ENCODE assay signal across 23 cellular contexts in genomic region chr2:165920748-165921147, GRCh38. TPM values are rescaled to one million over a fixed set of nuclear protein-coding genes. Genes with fewer than 3 reads are reported as not detected.
DNase-seq lines count a peak whose midpoint lies in the region; ATAC-seq, FAIRE-seq and TF ChIP-seq lines count a peak whose summit lies in the region.
"Had no signal": no experiment of that assay in that cellular context is flagged by ENCODE, and none has a peak within 500 bp of the region (broad histone marks: within the 10 kb centered on the region; RNA-seq: fewer than 3 reads in every experiment).

No MANE protein-coding gene starts in this region.

- H3K79me2 ChIP-seq in HepG2 (ENCODE audit: insufficient read depth, low read length) = no peaks in the 10 kb centered on the region

- no peak for TF ChIP-seq POLR2A in HepG2 (IDR thresholded peaks at IDR 0.05; ENCODE audit: insufficient read depth in 1 of 2, low read depth in 2 of 2, low read length in 2 of 2)

- intact Hi-C loops in activated CD4-positive, alpha-beta T cell treated with anti-CD3 and anti-CD28 coated beads for 36 hours (cut with DNase I, micrococcal nuclease) = no loop called here
- intact Hi-C loops in activated CD4-positive, alpha-beta memory T cell treated with anti-CD3 and anti-CD28 coated beads for 36 hours (cut with micrococcal nuclease) = loop anchor here (2.0 kb wide), 1 partner anchor 44 kb away; no protein-coding TSS in a partner anchor
- intact Hi-C loops in HepG2 (cut with micrococcal nuclease; ENCODE audit: unreplicated experiment) = no loop called here

- no peak overlapping the region for H3K4me3 Mint-ChIP-seq in activated CD4-positive, alpha-beta T cell treated with anti-CD3 and anti-CD28 coated beads, Interleukin-2, amount 10 ng/mL, durations not matched to agents 7 days and 5 days
- H3K4me3 Mint-ChIP-seq in activated CD4-positive, alpha-beta T cell treated with anti-CD3 and anti-CD28 coated beads for 36 hours = no peak overlapping the region
- H3K4me3 Mint-ChIP-seq in activated CD4-positive, alpha-beta memory T cell treated with anti-CD3 and anti-CD28 coated beads for 36 hours = no peak overlapping the region
- H3K4me3 Mint-ChIP-seq: GM23338, H9, IgD-negative memory B cell had no signal

- in situ Hi-C loops in HepG2 (cut with HindIII; ENCODE audit: extremely low pct_ligation_motif_present, low pct_unique_long_range_greater_than_20kb) = no loop called here

- no TSS peak for BruUV-seq in HepG2 (replicated peaks; lab: Mats Ljungman, UMichigan)

- H3K36me3 Mint-ChIP-seq in activated CD4-positive, alpha-beta T cell treated with anti-CD3 and anti-CD28 coated beads, Interleukin-2, amount 10 ng/mL, durations not matched to agents 7 days and 5 days (ENCODE audit: low read depth) = peaks cover 22% of the 10 kb centered on the region
- H3K36me3 Mint-ChIP-seq in activated CD4-positive, alpha-beta T cell treated with anti-CD3 and anti-CD28 coated beads for 36 hours (ENCODE audit: low read depth) = peaks cover 36% of the 10 kb centered on the region
- peaks cover 26% of the 10 kb centered on the region for H3K36me3 Mint-ChIP-seq in activated CD4-positive, alpha-beta memory T cell treated with anti-CD3 and anti-CD28 coated beads for 36 hours

- no peaks in the 10 kb centered on the region for H3K27me3 ChIP-seq in HepG2 (ENCODE audit: control insufficient read depth in 1 of 2, insufficient read depth in 2 of 2, low read length in 2 of 2)
- H3K27me3 ChIP-seq: SJSA1 had no signal

- DNase-seq in activated CD4-positive, alpha-beta T cell treated with anti-CD3 and anti-CD28 coated beads, Interleukin-2, amount 10 ng/mL, durations not matched to agents 7 days and 5 days = no peak
- no peak for DNase-seq in activated CD4-positive, alpha-beta T cell treated with anti-CD3 and anti-CD28 coated beads for 36 hours
- DNase-seq in activated CD4-positive, alpha-beta memory T cell treated with anti-CD3 and anti-CD28 coated beads for 36 hours = no peak
- DNase-seq in HepG2 (ENCODE audit: low spot score) (no peak), NCI-H1694 treated with DMSO at 0.1 percent for 48 hours (lab: John Stamatoyannopoulos, UW) (no peak)
- DNase-seq: 8988T, Calu3, DMS79 treated with DMSO at 0.1 percent for 48 hours, H9, MM.1S, NCI-H1694, NCI-H2081, NCI-H2227 treated with DMSO at 0.1 percent for 48 hours, NCI-H526 treated with DMSO at 0.1 percent for 48 hours, PC-9, Right ventricle myocardium superior had no signal

- H3K27me3 Mint-ChIP-seq in activated CD4-positive, alpha-beta T cell treated with anti-CD3 and anti-CD28 coated beads, Interleukin-2, amount 10 ng/mL, durations not matched to agents 7 days and 5 days = no peaks in the 10 kb centered on the region
- no peaks in the 10 kb centered on the region for H3K27me3 Mint-ChIP-seq in activated CD4-positive, alpha-beta T cell treated with anti-CD3 and anti-CD28 coated beads for 36 hours
- no peaks in the 10 kb centered on the region for H3K27me3 Mint-ChIP-seq in activated CD4-positive, alpha-beta memory T cell treated with anti-CD3 and anti-CD28 coated beads for 36 hours
- H3K27me3 Mint-ChIP-seq: IgD-negative memory B cell had no signal

- no peak overlapping the region for H3K27ac ChIP-seq in HepG2 (ENCODE audit: extremely low read length, insufficient read depth, low read length)
- H3K27ac ChIP-seq: KMS-11, PC-9, SJSA1 had no signal

- H3K4me1 ChIP-seq in HepG2 (ENCODE audit: insufficient read depth, low read length) = no peaks in the 10 kb centered on the region
- H3K4me1 ChIP-seq: SJSA1 had no signal

- no peak for TF ChIP-seq EP300 in HepG2 (IDR thresholded peaks at IDR 0.05; ENCODE audit: low read depth in 2 of 2, low read length in 2 of 2)
- no peak for TF ChIP-seq EP300 in HepG2 (CRISPR knock-in tag; IDR thresholded peaks at IDR 0.05; ENCODE audit: borderline replicate concordance)

- H3K27ac Mint-ChIP-seq in activated CD4-positive, alpha-beta T cell treated with anti-CD3 and anti-CD28 coated beads, Interleukin-2, amount 10 ng/mL, durations not matched to agents 7 days and 5 days = peak overlapping the region; percentile 22
- H3K27ac Mint-ChIP-seq in activated CD4-positive, alpha-beta T cell treated with anti-CD3 and anti-CD28 coated beads for 36 hours = no peak overlapping the region
- H3K27ac Mint-ChIP-seq in activated CD4-positive, alpha-beta memory T cell treated with anti-CD3 and anti-CD28 coated beads for 36 hours = peak overlapping the region; percentile 74
- H3K27ac Mint-ChIP-seq: GM23338, IgD-negative memory B cell had no signal

- TF ChIP-seq CTCF in HepG2 (CRISPR knock-in tag; IDR thresholded peaks at IDR 0.05) = no peak

- ATAC-seq in activated CD4-positive, alpha-beta T cell treated with anti-CD3 and anti-CD28 coated beads for 36 hours = no peak
- ATAC-seq in HepG2 (no peak), HG02610 (IDR thresholded peaks at IDR 0.05; ENCODE audit: unreplicated experiment) (no peak)
- ATAC-seq: GM23338 had no signal

- POLR2A ChIA-PET in activated CD4-positive, alpha-beta T cell treated with anti-CD3 and anti-CD28 coated beads, Interleukin-2, amount 10 ng/mL, durations not matched to agents 7 days and 5 days (lab: Charles Lee) = no interaction called here
- POLR2A ChIA-PET in activated CD4-positive, alpha-beta T cell treated with anti-CD3 and anti-CD28 coated beads for 36 hours (lab: Charles Lee) = no interaction called here
- POLR2A ChIA-PET in activated CD4-positive, alpha-beta memory T cell treated with anti-CD3 and anti-CD28 coated beads for 36 hours (lab: Charles Lee) = no interaction called here
- POLR2A ChIA-PET in HepG2 (lab: Yijun Ruan, JAX) = no interaction called here

- H4K20me1 ChIP-seq in HepG2 (ENCODE audit: insufficient read depth, low read length) = no peaks in the 10 kb centered on the region

- H3K9me3 ChIP-seq in HepG2 (ENCODE audit: low read length) = no peaks in the 10 kb centered on the region
- H3K9me3 ChIP-seq: SJSA1 had no signal

- no peak overlapping the region for H3K9ac ChIP-seq in HepG2 (ENCODE audit: insufficient read depth, low read depth, low read length)
- H3K9ac ChIP-seq: KMS-11 had no signal

- WGBS in HepG2 (ENCODE audit: low lambda C conversion rate) = 94% methylated on average over 1 of the region's 1 CpG

- H3K4me2 ChIP-seq in HepG2 (ENCODE audit: low read depth, low read length) = no peak overlapping the region
- H3K4me2 ChIP-seq: GM23338, KMS-11, PC-9 had no signal

- FAIRE-seq in G401.6 (lab: Jason Lieb, UNC) = peak; percentile 30
- FAIRE-seq in islet of Langerhans (lab: Jason Lieb, UNC) = peak; percentile 13
- no peak for FAIRE-seq in HepG2 (lab: Jason Lieb, UNC)

- peaks cover 14 to 61% of the 10 kb centered on the region in 2 experiments for H3K36me3 ChIP-seq in HepG2 (replicated peaks in 1 of 2; ENCODE audit: control insufficient read depth in 1 of 2, insufficient read depth in 2 of 2, low read length in 2 of 2)

- H3K9me3 Mint-ChIP-seq in activated CD4-positive, alpha-beta T cell treated with anti-CD3 and anti-CD28 coated beads, Interleukin-2, amount 10 ng/mL, durations not matched to agents 7 days and 5 days = no peaks in the 10 kb centered on the region
- no peaks in the 10 kb centered on the region for H3K9me3 Mint-ChIP-seq in activated CD4-positive, alpha-beta T cell treated with anti-CD3 and anti-CD28 coated beads for 36 hours (ENCODE audit: low read depth)
- no peaks in the 10 kb centered on the region for H3K9me3 Mint-ChIP-seq in activated CD4-positive, alpha-beta memory T cell treated with anti-CD3 and anti-CD28 coated beads for 36 hours
- H3K9me3 Mint-ChIP-seq: GM23338, H9, IgD-negative memory B cell had no signal

- H2AFZ ChIP-seq in HepG2 (ENCODE audit: low read length) = no peak overlapping the region
- H2AFZ ChIP-seq: GM23338, PC-9 had no signal

- no peak for TF ChIP-seq RAD21 in HepG2 (CRISPR knock-in tag; IDR thresholded peaks at IDR 0.05)

- CTCF ChIA-PET in activated CD4-positive, alpha-beta T cell treated with anti-CD3 and anti-CD28 coated beads, Interleukin-2, amount 10 ng/mL, durations not matched to agents 7 days and 5 days (lab: Charles Lee) = no interaction called here
- CTCF ChIA-PET in activated CD4-positive, alpha-beta T cell treated with anti-CD3 and anti-CD28 coated beads for 36 hours (lab: Charles Lee) = interaction anchor here (1.1 kb wide), 1 partner anchor 18 kb away, joined by 3 read pairs; no protein-coding TSS in a partner anchor
- CTCF ChIA-PET in activated CD4-positive, alpha-beta memory T cell treated with anti-CD3 and anti-CD28 coated beads for 36 hours (lab: Charles Lee) = no interaction called here
- CTCF ChIA-PET in HepG2 (lab: Yijun Ruan, JAX; ENCODE audit: low intra/inter-chr PET ratio, low total read pairs) = no interaction called here

- H3K4me3 ChIP-seq in HepG2 (replicated peaks in 1 of 3; ENCODE audit: insufficient read depth in 1 of 3, low read depth in 2 of 3, low read length in 3 of 3) = no peak overlapping the region
- H3K4me3 ChIP-seq: GM23338, PC-9, SJSA1 had no signal

- peaks cover 16% of the 10 kb centered on the region for H3K4me1 Mint-ChIP-seq in activated CD4-positive, alpha-beta T cell treated with anti-CD3 and anti-CD28 coated beads, Interleukin-2, amount 10 ng/mL, durations not matched to agents 7 days and 5 days
- peaks cover 3% of the 10 kb centered on the region for H3K4me1 Mint-ChIP-seq in activated CD4-positive, alpha-beta T cell treated with anti-CD3 and anti-CD28 coated beads for 36 hours
- peaks cover 7% of the 10 kb centered on the region for H3K4me1 Mint-ChIP-seq in activated CD4-positive, alpha-beta memory T cell treated with anti-CD3 and anti-CD28 coated beads for 36 hours (ENCODE audit: low read depth)
- H3K4me1 Mint-ChIP-seq: GM23338, H9, IgD-negative memory B cell had no signal

RNA-seq across cellular contexts. Expression of gene TTC21B, which starts 32.8 kb away (rescaled TPM):
- total RNA-seq in activated CD4-positive, alpha-beta T cell treated with anti-CD3 and anti-CD28 coated beads, Interleukin-2, amount 10 ng/mL, durations not matched to agents 7 days and 5 days = 10 to 100 TPM; 14.0 to 22.1 TPM
- 10 to 100 TPM; 24.5 to 28.5 TPM for total RNA-seq in activated CD4-positive, alpha-beta T cell treated with anti-CD3 and anti-CD28 coated beads for 36 hours
- 10 to 100 TPM; 20.0 to 21.3 TPM for total RNA-seq in activated CD4-positive, alpha-beta memory T cell treated with anti-CD3 and anti-CD28 coated beads for 36 hours
- total RNA-seq in HepG2 (2016; rRNA removed; fragmentation: Illumina TruSeq; extraction: Trizol) = 63.0 and 67.1 TPM in 2 replicates
- 9.8 and 11.3 TPM in 2 replicates for total RNA-seq in HepG2 (2016; cell fraction: cytosol; rRNA removed; fragmentation: Illumina TruSeq; extraction: Trizol; ENCODE audit: low read depth)
- 65.1 and 67.5 TPM in 2 replicates for total RNA-seq in HepG2 (2016; cell fraction: insoluble cytoplasmic fraction; rRNA removed; fragmentation: Illumina TruSeq; extraction: Trizol)
- total RNA-seq in HepG2 (2016; cell fraction: membrane; rRNA removed; fragmentation: Illumina TruSeq; extraction: Trizol) = 13.3 and 17.1 TPM in 2 replicates
- total RNA-seq in HepG2 (2016; cell fraction: nucleus; rRNA removed; fragmentation: Illumina TruSeq; extraction: Trizol) = 163 and 169 TPM in 2 replicates
- 38.0 and 39.1 TPM in 2 replicates for polyA plus RNA-seq in HepG2 (2011; rRNA removed)
- polyA plus RNA-seq in HepG2 (2011; cell fraction: cytosol; rRNA removed) = 12.5 and 17.8 TPM in 2 replicates
- polyA plus RNA-seq in HepG2 (2011; cell fraction: nucleus; rRNA removed) = 80.7 and 97.9 TPM in 2 replicates
- 25.2 and 35.3 TPM in 2 replicates for polyA plus RNA-seq in HepG2 (2012)
- polyA plus RNA-seq in HepG2 (2016; cell fraction: cytosol; fragmentation: Illumina TruSeq; extraction: Trizol; ENCODE audit: low read depth) = 1.3 and 1.8 TPM in 2 replicates
- 31.1 and 32.4 TPM in 2 replicates for polyA plus RNA-seq in HepG2 (2016; cell fraction: insoluble cytoplasmic fraction; fragmentation: Illumina TruSeq; extraction: Trizol; ENCODE audit: low read depth)
- 3.7 TPM in 2 replicates for polyA plus RNA-seq in HepG2 (2016; cell fraction: membrane; fragmentation: Illumina TruSeq; extraction: Trizol; ENCODE audit: low read depth)
- 95.6 and 102 TPM in 2 replicates for polyA plus RNA-seq in HepG2 (2016; cell fraction: nucleus; fragmentation: Illumina TruSeq; extraction: Trizol; ENCODE audit: insufficient read depth, low read depth)
- polyA minus RNA-seq in HepG2 (2011; rRNA and poly(A)+ RNA removed; ENCODE audit: low replicate concordance) = 6.0 and 33.9 TPM in 2 replicates
- polyA minus RNA-seq in HepG2 (2011; cell fraction: cytosol; rRNA and poly(A)+ RNA removed) = 24.3 and 27.9 TPM in 2 replicates
- polyA minus RNA-seq in HepG2 (2011; cell fraction: nucleus; rRNA and poly(A)+ RNA removed) = 383 and 385 TPM in 2 replicates
